32 cellular contexts compared by ENCODE assay signal in genomic region chr5:39680213-39680612, GRCh38.
"Had no signal": no experiment of that assay in that cellular context is flagged by ENCODE, and none has a peak within 500 bp of the region (broad histone marks: within the 10 kb centered on the region; RNA-seq: fewer than 3 reads in every experiment).

No MANE protein-coding gene starts in this region.

- FAIRE-seq: astrocyte, bronchial epithelial cell, frontal cortex had no signal

- H3K27ac ChIP-seq: brain microvascular endothelial cell, coronary artery, dorsolateral prefrontal cortex had no signal

- H3K27me3 Mint-ChIP-seq: dendritic cell treated with granulocyte-macrophage colony-stimulating factor and Interleukin-4, amounts not matched to agents 40 ng/mL and 50 ng/mL, for 4 days had no signal

- H3K4me3 ChIP-seq: coronary artery, dorsolateral prefrontal cortex had no signal

- ATAC-seq: activated T-cell treated with anti-CD3 and anti-CD28 coated beads, Interleukin-2, amount 50 U/mL, for 72 hours; esophagus mucosa; T-helper 17 cell had no signal

- H3K9me3 Mint-ChIP-seq: activated CD4-positive, alpha-beta memory T cell treated with anti-CD3 and anti-CD28 coated beads, Interleukin-2, amount 10 ng/mL, durations not matched to agents 7 days and 5 days; activated T-cell treated with anti-CD3 and anti-CD28 coated beads, Interleukin-2, amount 50 U/mL, for 24 hours; central memory CD8-positive, alpha-beta T cell; dendritic cell treated with granulocyte-macrophage colony-stimulating factor and Interleukin-4, amounts not matched to agents 40 ng/mL and 50 ng/mL, for 4 days; T-helper 2 cell treated with Interferon-gamma antibody and Interleukin-4, amounts not matched to agents 5 μg/mL and 100 μg/mL, for 36 hours had no signal

- DNase-seq: activated CD4-positive, alpha-beta memory T cell treated with anti-CD3 and anti-CD28 coated beads, Interleukin-2, amount 10 ng/mL, durations not matched to agents 7 days and 5 days; activated CD4-positive, alpha-beta T cell treated with anti-CD3 and anti-CD28 coated beads for 1 hour; activated CD4-positive, alpha-beta T cell treated with anti-CD3 and anti-CD28 coated beads for 4 hours; activated CD4-positive, alpha-beta T cell treated with anti-CD3 and anti-CD28 coated beads, Interleukin-2, amount 10 ng/mL, durations not matched to agents 7 days and 5 days; activated CD4-positive, alpha-beta T cell treated with anti-CD3 and anti-CD28 coated beads, Interleukin-2, amount 50 U/mL, for 4 hours; activated CD8-positive, alpha-beta memory T cell treated with anti-CD3 and anti-CD28 coated beads, Interleukin-2, amount 50 U/mL, for 48 hours; activated gamma-delta T cell treated with Interleukin-2 at 50 U/mL for 16 hours; activated naive CD4-positive, alpha-beta T cell treated with anti-CD3 and anti-CD28 coated beads, Interleukin-2, amount 50 U/mL, for 16 hours; activated naive CD4-positive, alpha-beta T cell treated with Interleukin-2 at 50 U/mL for 16 hours; activated T-cell treated with anti-CD3 and anti-CD28 coated beads for 4 hours; activated T-cell treated with anti-CD3 and anti-CD28 coated beads, Interleukin-2, amount 50 U/mL, for 24 hours; activated T-cell treated with anti-CD3 and anti-CD28 coated beads, Interleukin-2, amount 50 U/mL, for 72 hours; amniotic stem cell; anterior cingulate cortex; brain microvascular endothelial cell; dorsolateral prefrontal cortex; effector memory CD4-positive, alpha-beta T cell; endodermal cell; foreskin fibroblast; head of caudate nucleus; T-helper 1 cell; T-helper 17 cell had no signal

- H3K27me3 ChIP-seq: brain microvascular endothelial cell had no signal

- H3K4me1 Mint-ChIP-seq: activated CD4-positive, alpha-beta memory T cell treated with anti-CD3 and anti-CD28 coated beads, Interleukin-2, amount 10 ng/mL, durations not matched to agents 7 days and 5 days; activated CD4-positive, alpha-beta T cell treated with anti-CD3 and anti-CD28 coated beads, Interleukin-2, amount 10 ng/mL, durations not matched to agents 7 days and 5 days; central memory CD8-positive, alpha-beta T cell; T-helper 17 cell had no signal

- H3K4me3 Mint-ChIP-seq: activated CD4-positive, alpha-beta memory T cell treated with anti-CD3 and anti-CD28 coated beads, Interleukin-2, amount 10 ng/mL, durations not matched to agents 7 days and 5 days; activated CD4-positive, alpha-beta T cell treated with anti-CD3 and anti-CD28 coated beads, Interleukin-2, amount 10 ng/mL, durations not matched to agents 7 days and 5 days; activated naive CD8-positive, alpha-beta T cell; activated T-cell treated with anti-CD3 and anti-CD28 coated beads, Interleukin-2, amount 50 U/mL, for 24 hours; activated T-cell treated with anti-CD3 and anti-CD28 coated beads, Interleukin-2, amount 50 U/mL, for 72 hours; central memory CD8-positive, alpha-beta T cell; dendritic cell treated with granulocyte-macrophage colony-stimulating factor and Interleukin-4, amounts not matched to agents 40 ng/mL and 50 ng/mL, for 4 days; endodermal cell; T-helper 17 cell; T-helper 2 cell treated with Interferon-gamma antibody and Interleukin-4, amounts not matched to agents 5 μg/mL and 100 μg/mL, for 36 hours; WTC11 had no signal

- H3K27ac Mint-ChIP-seq: activated CD4-positive, alpha-beta memory T cell treated with anti-CD3 and anti-CD28 coated beads, Interleukin-2, amount 10 ng/mL, durations not matched to agents 7 days and 5 days; activated CD4-positive, alpha-beta T cell treated with anti-CD3 and anti-CD28 coated beads, Interleukin-2, amount 10 ng/mL, durations not matched to agents 7 days and 5 days; activated naive CD8-positive, alpha-beta T cell; activated T-cell treated with anti-CD3 and anti-CD28 coated beads, Interleukin-2, amount 50 U/mL, for 24 hours; activated T-cell treated with anti-CD3 and anti-CD28 coated beads, Interleukin-2, amount 50 U/mL, for 72 hours; dendritic cell treated with granulocyte-macrophage colony-stimulating factor and Interleukin-4, amounts not matched to agents 40 ng/mL and 50 ng/mL, for 4 days; endodermal cell; T-helper 17 cell; T-helper 2 cell treated with Interferon-gamma antibody and Interleukin-4, amounts not matched to agents 5 μg/mL and 100 μg/mL, for 36 hours; WTC11 had no signal

- H3K36me3 Mint-ChIP-seq: activated naive CD8-positive, alpha-beta T cell; WTC11 had no signal

- H3K36me3 ChIP-seq: brain microvascular endothelial cell had no signal
